In the genomic region with DNA sequence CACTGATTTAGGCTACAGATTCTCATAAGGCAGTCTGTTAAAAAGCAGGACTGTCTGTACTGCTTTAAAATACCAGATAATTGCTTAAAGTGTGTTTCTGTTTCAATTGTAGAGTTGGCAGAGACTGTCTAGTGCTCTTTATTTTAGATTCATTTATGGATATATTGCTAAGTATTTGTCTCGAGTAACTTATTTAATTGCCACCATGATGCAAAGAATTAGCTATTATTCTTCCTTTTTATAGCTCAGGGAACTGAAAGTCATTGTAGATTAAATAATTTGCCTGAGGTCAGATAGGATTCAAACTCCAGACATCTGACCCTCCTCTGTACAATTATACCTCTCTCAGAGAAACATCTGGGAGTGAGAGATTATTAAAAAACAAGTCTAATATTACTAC, we compare ENCODE assay signal across 24 cellular contexts. TPM values are rescaled to one million over a fixed set of nuclear protein-coding genes. Genes with fewer than 3 reads are reported as not detected.
"Had no signal": no experiment of that assay in that cellular context is flagged by ENCODE, and none has a peak within 500 bp of the region (broad histone marks: within the 10 kb centered on the region; RNA-seq: fewer than 3 reads in every experiment).

No MANE protein-coding gene starts in this region.

- H3K27me3 ChIP-seq: gastrocnemius medialis, right atrium auricular region, suprapubic skin had no signal

- H3K4me1 ChIP-seq: lower lobe of right lung, prostate gland, suprapubic skin had no signal

- H3K9me3 ChIP-seq: gastrocnemius medialis, lower lobe of right lung, prostate gland, right atrium auricular region, suprapubic skin had no signal

- H3K27ac ChIP-seq: gastrocnemius medialis, lower lobe of right lung, prostate gland, right atrium auricular region, suprapubic skin had no signal

- H3K4me2 ChIP-seq: smooth muscle cell had no signal

- H3K36me3 ChIP-seq: gastrocnemius medialis, lower lobe of right lung, prostate gland, right atrium auricular region, suprapubic skin had no signal

- H3K4me3 ChIP-seq: gastrocnemius medialis, lower lobe of right lung, prostate gland, right atrium auricular region, smooth muscle cell, suprapubic skin had no signal

- ATAC-seq: effector memory CD8-positive, alpha-beta T cell; gastrocnemius medialis; left ventricle myocardium superior; lower lobe of right lung; naive thymus-derived CD8-positive, alpha-beta T cell; sciatic nerve; stimulated activated naive CD8-positive, alpha-beta T cell treated with anti-CD3 and anti-CD28 coated beads, Interleukin-15, amount 100 ng/mL, for 72 hours had no signal

- DNase-seq: cortex of kidney; effector memory CD8-positive, alpha-beta T cell; gastrocnemius medialis; head of caudate nucleus; left ventricle myocardium superior; lower lobe of right lung; naive thymus-derived CD8-positive, alpha-beta T cell; nephron progenitor cell; nucleus accumbens; stimulated activated CD4-positive, alpha-beta T cell treated with anti-CD3 and anti-CD28 coated beads, Interleukin-12 subunit alpha, Interleukin-12 subunit beta, amount 100 ng/mL, for 4 hours; stimulated activated CD4-positive, alpha-beta T cell treated with anti-CD3 and anti-CD28 coated beads, Interleukin-1b, Interleukin-23, amount 100 ng/mL, for 48 hours; stimulated activated CD4-positive, alpha-beta T cell treated with anti-CD3 and anti-CD28 coated beads, Interleukin-4, amount 100 ng/mL, for 1 hour; stimulated activated CD8-positive, alpha-beta memory T cell treated with anti-CD3 and anti-CD28 coated beads, Interleukin-4, amount 100 ng/mL, for 48 hours; stimulated activated naive CD4-positive, alpha-beta T cell; stimulated activated naive CD8-positive, alpha-beta T cell treated with anti-CD3 and anti-CD28 coated beads, Interleukin-15, amount 100 ng/mL, for 72 hours; trophoblast cell had no signal

RNA-seq across cellular contexts. Expression of gene RAG2, which starts 19.5 kb away (rescaled TPM):
- polyA plus RNA-seq: esophagus; keratinocyte; naive thymus-derived CD8-positive, alpha-beta T cell; smooth muscle cell; urinary bladder had no signal
